Comparison of ENCODE assay signal across 17 cellular contexts in genomic region chr7:7694542-7694941, GRCh38.
"Had no signal": no experiment of that assay in that cellular context is flagged by ENCODE, and none has a peak within 500 bp of the region (broad histone marks: within the 10 kb centered on the region; RNA-seq: fewer than 3 reads in every experiment).

No MANE protein-coding gene starts in this region.

- H3K27ac Mint-ChIP-seq: endodermal cell; memory B cell; stimulated activated effector memory CD8-positive, alpha-beta T cell treated with anti-CD3 and anti-CD28 coated beads, Interleukin-12 subunit alpha, Interleukin-12 subunit beta, amount 100 ng/mL, for 72 hours had no signal

- H3K27ac ChIP-seq: vagina had no signal

- H3K9me3 Mint-ChIP-seq: endodermal cell, nephron progenitor cell had no signal

- H3K27me3 ChIP-seq: gastroesophageal sphincter, sigmoid colon, vagina had no signal

- H3K4me3 Mint-ChIP-seq: endodermal cell; memory B cell; nephron progenitor cell; stimulated activated effector memory CD8-positive, alpha-beta T cell treated with anti-CD3 and anti-CD28 coated beads, Interleukin-12 subunit alpha, Interleukin-12 subunit beta, amount 100 ng/mL, for 72 hours had no signal

- H3K27me3 Mint-ChIP-seq: memory B cell had no signal

- DNase-seq: activated naive CD4-positive, alpha-beta T cell; anterior cingulate cortex; endodermal cell; erythroblast; islet precursor cell; nephron progenitor cell; sigmoid colon; stimulated activated CD4-positive, alpha-beta T cell treated with anti-CD3 and anti-CD28 coated beads, Interleukin-12 subunit alpha, Interleukin-12 subunit beta, amount 100 ng/mL, for 4 hours; stimulated activated CD4-positive, alpha-beta T cell treated with anti-CD3 and anti-CD28 coated beads, Interleukin-2, amount 100 ng/mL, for 24 hours; T-helper 1 cell; T1000 had no signal

- H3K9me3 ChIP-seq: gastroesophageal sphincter, sigmoid colon, thoracic aorta, vagina had no signal

- H3K4me1 Mint-ChIP-seq: endodermal cell had no signal

- H3K4me3 ChIP-seq: gastroesophageal sphincter, sigmoid colon, thoracic aorta, vagina had no signal

- ATAC-seq: activated CD4-positive, CD25-positive, alpha-beta regulatory T cell treated with anti-CD3 and anti-CD28 coated beads, Interleukin-2, amount 50 U/mL, for 24 hours; gastroesophageal sphincter; stimulated activated effector memory CD8-positive, alpha-beta T cell treated with anti-CD3 and anti-CD28 coated beads, Interleukin-12 subunit alpha, Interleukin-12 subunit beta, amount 100 ng/mL, for 72 hours had no signal

- H3K36me3 ChIP-seq: gastroesophageal sphincter, sigmoid colon, thoracic aorta, vagina had no signal

- H3K36me3 Mint-ChIP-seq: stimulated activated effector memory CD8-positive, alpha-beta T cell treated with anti-CD3 and anti-CD28 coated beads, Interleukin-12 subunit alpha, Interleukin-12 subunit beta, amount 100 ng/mL, for 72 hours had no signal
